In the genomic region with DNA sequence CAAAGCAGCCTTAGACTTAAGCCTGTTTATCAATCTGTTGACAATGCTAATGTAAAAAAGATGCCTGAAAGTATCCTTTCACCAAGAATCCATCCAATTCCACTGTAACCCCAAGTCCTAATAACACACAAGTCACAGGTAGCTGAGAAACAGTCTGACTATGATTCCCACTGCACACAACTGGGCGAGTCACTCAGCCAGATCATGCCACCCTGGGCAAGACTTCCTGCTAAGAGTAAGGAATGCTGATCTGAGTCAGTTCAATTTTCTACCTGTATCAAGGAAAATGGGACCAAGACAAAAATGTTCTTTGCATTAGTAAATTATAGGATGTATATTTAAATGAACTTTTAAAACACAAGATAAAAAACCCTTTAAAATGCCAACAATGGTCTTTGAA, we compare ENCODE assay signal across 14 cellular contexts. TPM values are rescaled to one million over a fixed set of nuclear protein-coding genes. Genes with fewer than 3 reads are reported as not detected.
DNase-seq lines count a peak whose midpoint lies in the region; ATAC-seq and TF ChIP-seq lines count a peak whose summit lies in the region.
"Had no signal": no experiment of that assay in that cellular context is flagged by ENCODE, and none has a peak within 500 bp of the region (broad histone marks: within the 10 kb centered on the region; RNA-seq: fewer than 3 reads in every experiment).

No MANE protein-coding gene starts in this region.

- TF ChIP-seq CTCF in nephron (IDR thresholded peaks at IDR 0.05; ENCODE audit: unreplicated experiment in 3 of 3) = no peak

- ATAC-seq in left cardiac atrium = no peak
- ATAC-seq: pancreas, Right ventricle myocardium inferior had no signal

- DNase-seq in EL (peak; percentile 63), M059J (ENCODE audit: low read depth) (peak; percentile 69), epithelial cell of prostate (ENCODE audit: low read depth, low spot score) (peak; percentile 31), DMS 273 (lab: John Stamatoyannopoulos, UW; ENCODE audit: unreplicated experiment) (no peak), left cardiac atrium (no peak)
- DNase-seq in activated T-cell treated with anti-CD3 and anti-CD28 coated beads, Interleukin-2, amount 50 U/mL, for 48 hours = no peak
- DNase-seq in activated T-helper 2 cell treated with anti-CD3 and anti-CD28 coated beads, Interferon-gamma antibody, Interleukin-2, Interleukin-4, amounts not matched to agents 10 μg/mL and 5 μg/mL and 100 μg/mL, durations not matched to agents 14 hours and 24 hours and 36 hours (ENCODE audit: low spot score) = no peak
- DNase-seq: activated naive CD8-positive, alpha-beta T cell treated with anti-CD3 and anti-CD28 coated beads for 36 hours; NCI-H345; pancreas; stimulated activated naive CD4-positive, alpha-beta T cell treated with Interleukin-2 at 50 U/mL for 16 hours had no signal

- intact Hi-C loops in activated T-helper 2 cell treated with anti-CD3 and anti-CD28 coated beads, Interferon-gamma antibody, Interleukin-2, Interleukin-4, amounts not matched to agents 10 μg/mL and 5 μg/mL and 100 μg/mL, durations not matched to agents 14 hours and 24 hours and 36 hours (cut with micrococcal nuclease) = no loop called here
- intact Hi-C loops in left cardiac atrium (cut with DNase I) = no loop called here

- H3K36me3 Mint-ChIP-seq in nephron (ENCODE audit: low read depth) = peaks cover 10% of the 10 kb centered on the region
- H3K36me3 Mint-ChIP-seq in activated T-helper 2 cell treated with anti-CD3 and anti-CD28 coated beads, Interferon-gamma antibody, Interleukin-2, Interleukin-4, amounts not matched to agents 10 μg/mL and 5 μg/mL and 100 μg/mL, durations not matched to agents 14 hours and 24 hours and 36 hours (ENCODE audit: low read depth) = peaks cover 12% of the 10 kb centered on the region

- peak overlapping the region; percentile 12 to 43 (median 42) for H3K27ac Mint-ChIP-seq in nephron
- H3K27ac Mint-ChIP-seq in activated T-helper 2 cell treated with anti-CD3 and anti-CD28 coated beads, Interferon-gamma antibody, Interleukin-2, Interleukin-4, amounts not matched to agents 10 μg/mL and 5 μg/mL and 100 μg/mL, durations not matched to agents 14 hours and 24 hours and 36 hours = no peak overlapping the region
- H3K27ac Mint-ChIP-seq: activated naive CD8-positive, alpha-beta T cell treated with anti-CD3 and anti-CD28 coated beads for 36 hours had no signal

- H3K27me3 Mint-ChIP-seq in nephron (ENCODE audit: low read depth) = no peaks in the 10 kb centered on the region
- H3K27me3 Mint-ChIP-seq in activated T-helper 2 cell treated with anti-CD3 and anti-CD28 coated beads, Interferon-gamma antibody, Interleukin-2, Interleukin-4, amounts not matched to agents 10 μg/mL and 5 μg/mL and 100 μg/mL, durations not matched to agents 14 hours and 24 hours and 36 hours (ENCODE audit: low read depth) = no peaks in the 10 kb centered on the region
- H3K27me3 Mint-ChIP-seq: activated naive CD8-positive, alpha-beta T cell treated with anti-CD3 and anti-CD28 coated beads for 36 hours had no signal

- H3K9me3 Mint-ChIP-seq in nephron = no peaks in the 10 kb centered on the region
- H3K9me3 Mint-ChIP-seq in activated T-helper 2 cell treated with anti-CD3 and anti-CD28 coated beads, Interferon-gamma antibody, Interleukin-2, Interleukin-4, amounts not matched to agents 10 μg/mL and 5 μg/mL and 100 μg/mL, durations not matched to agents 14 hours and 24 hours and 36 hours = no peaks in the 10 kb centered on the region
- H3K9me3 Mint-ChIP-seq: activated naive CD8-positive, alpha-beta T cell treated with anti-CD3 and anti-CD28 coated beads for 36 hours; CD14-positive monocyte had no signal

- H3K27ac ChIP-seq in epithelial cell of prostate = peak overlapping the region; percentile 78
- H3K27ac ChIP-seq: pancreas had no signal

- H3K4me3 Mint-ChIP-seq in nephron = no peak overlapping the region
- no peak overlapping the region for H3K4me3 Mint-ChIP-seq in activated T-helper 2 cell treated with anti-CD3 and anti-CD28 coated beads, Interferon-gamma antibody, Interleukin-2, Interleukin-4, amounts not matched to agents 10 μg/mL and 5 μg/mL and 100 μg/mL, durations not matched to agents 14 hours and 24 hours and 36 hours (ENCODE audit: low read depth)
- H3K4me3 Mint-ChIP-seq: activated naive CD8-positive, alpha-beta T cell treated with anti-CD3 and anti-CD28 coated beads for 36 hours; CD14-positive monocyte had no signal

- H3K4me1 Mint-ChIP-seq in nephron = peaks cover 47% of the 10 kb centered on the region
- H3K4me1 Mint-ChIP-seq in activated T-helper 2 cell treated with anti-CD3 and anti-CD28 coated beads, Interferon-gamma antibody, Interleukin-2, Interleukin-4, amounts not matched to agents 10 μg/mL and 5 μg/mL and 100 μg/mL, durations not matched to agents 14 hours and 24 hours and 36 hours (ENCODE audit: low read depth) = peaks cover 10% of the 10 kb centered on the region

RNA-seq across cellular contexts. Expression of a gene that starts 33.3 kb away (rescaled TPM):
- total RNA-seq in M059J (2014; rRNA removed; shearing (Covaris generic)) = 90.3 and 100 TPM in 2 replicates
- total RNA-seq in activated T-helper 2 cell treated with anti-CD3 and anti-CD28 coated beads, Interferon-gamma antibody, Interleukin-2, Interleukin-4, amounts not matched to agents 10 μg/mL and 5 μg/mL and 100 μg/mL, durations not matched to agents 14 hours and 24 hours and 36 hours = 69.3 and 76.6 TPM in 2 replicates
- total RNA-seq in left cardiac atrium = 100 to 1,000 TPM; 175 to 223 TPM

Comparison
In these comparisons a context has a peak if more than half of its experiments do, and no peak if none do; other contexts are left out.
1. DNase-seq: peak in EL (single experiment), M059J (single experiment) and epithelial cell of prostate (single experiment); none in DMS 273 (single experiment), activated T-cell treated with anti-CD3 and anti-CD28 coated beads, Interleukin-2, amount 50 U/mL, for 48 hours (0 of 2), activated T-helper 2 cell treated with anti-CD3 and anti-CD28 coated beads, Interferon-gamma antibody, Interleukin-2, Interleukin-4, amounts not matched to agents 10 μg/mL and 5 μg/mL and 100 μg/mL, durations not matched to agents 14 hours and 24 hours and 36 hours (single experiment) and left cardiac atrium (single experiment).